26 cellular contexts compared by ENCODE assay signal in genomic region chr5:98519530-98519929, GRCh38.
"Had no signal": no experiment of that assay in that cellular context is flagged by ENCODE, and none has a peak within 500 bp of the region (broad histone marks: within the 10 kb centered on the region; RNA-seq: fewer than 3 reads in every experiment).

No MANE protein-coding gene starts in this region.

- H3K4me3 Mint-ChIP-seq: activated CD4-positive, alpha-beta memory T cell treated with anti-CD3 and anti-CD28 coated beads, Interleukin-2, amount 10 ng/mL, durations not matched to agents 7 days and 5 days; activated CD4-positive, alpha-beta T cell treated with anti-CD3 and anti-CD28 coated beads, Interleukin-2, amount 10 ng/mL, durations not matched to agents 24 days and 14 days; activated naive CD4-positive, alpha-beta T cell treated with anti-CD3 and anti-CD28 coated beads, Interleukin-2, amount 10 ng/mL, durations not matched to agents 7 days and 5 days; activated T-cell treated with anti-CD3 and anti-CD28 coated beads, Interleukin-2, amount 50 U/mL, for 72 hours; nephron had no signal

- H3K4me1 Mint-ChIP-seq: activated CD4-positive, alpha-beta memory T cell treated with anti-CD3 and anti-CD28 coated beads, Interleukin-2, amount 10 ng/mL, durations not matched to agents 7 days and 5 days; activated CD4-positive, alpha-beta T cell treated with anti-CD3 and anti-CD28 coated beads, Interleukin-2, amount 10 ng/mL, durations not matched to agents 24 days and 14 days; activated naive CD4-positive, alpha-beta T cell treated with anti-CD3 and anti-CD28 coated beads, Interleukin-2, amount 10 ng/mL, durations not matched to agents 7 days and 5 days had no signal

- H3K27me3 Mint-ChIP-seq: activated CD4-positive, alpha-beta memory T cell treated with anti-CD3 and anti-CD28 coated beads, Interleukin-2, amount 10 ng/mL, durations not matched to agents 7 days and 5 days had no signal

- H3K9me3 ChIP-seq: body of pancreas, gastrocnemius medialis, neutrophil, ovary, prostate gland, right atrium auricular region, spleen, thyroid gland had no signal

- H3K9me3 Mint-ChIP-seq: activated CD4-positive, alpha-beta memory T cell treated with anti-CD3 and anti-CD28 coated beads, Interleukin-2, amount 10 ng/mL, durations not matched to agents 7 days and 5 days; activated CD4-positive, alpha-beta T cell treated with anti-CD3 and anti-CD28 coated beads, Interleukin-2, amount 10 ng/mL, durations not matched to agents 24 days and 14 days; activated naive CD4-positive, alpha-beta T cell treated with anti-CD3 and anti-CD28 coated beads, Interleukin-2, amount 10 ng/mL, durations not matched to agents 7 days and 5 days; activated T-cell treated with anti-CD3 and anti-CD28 coated beads, Interleukin-2, amount 50 U/mL, for 72 hours; nephron had no signal

- DNase-seq: activated CD4-positive, alpha-beta memory T cell treated with anti-CD3 and anti-CD28 coated beads, Interleukin-2, amount 10 ng/mL, durations not matched to agents 7 days and 5 days; activated CD4-positive, alpha-beta T cell treated with anti-CD3 and anti-CD28 coated beads, Interleukin-2, amount 10 ng/mL, durations not matched to agents 24 days and 14 days; activated effector memory CD4-positive, alpha-beta T cell treated with anti-CD3 and anti-CD28 coated beads, Interleukin-2, amount 50 U/mL, for 16 hours; activated naive CD4-positive, alpha-beta T cell treated with anti-CD3 and anti-CD28 coated beads, Interleukin-2, amount 10 ng/mL, durations not matched to agents 7 days and 5 days; activated T-cell treated with anti-CD3 and anti-CD28 coated beads, Interleukin-2, amount 50 U/mL, for 72 hours; amygdala; body of pancreas; dermis blood vessel endothelial cell; effector CD8-positive, alpha-beta T cell; erythroblast; gastrocnemius medialis; hypothalamus; islet precursor cell; left cardiac atrium; ovary; spleen; stimulated activated CD4-positive, alpha-beta T cell treated with anti-CD3 and anti-CD28 coated beads, Interleukin-4, amount 100 ng/mL, for 1 hour; stimulated activated naive CD4-positive, alpha-beta T cell treated with Interleukin-2 at 50 U/mL for 16 hours; T-helper 2 cell; thyroid gland had no signal

- H3K27ac Mint-ChIP-seq: activated CD4-positive, alpha-beta memory T cell treated with anti-CD3 and anti-CD28 coated beads, Interleukin-2, amount 10 ng/mL, durations not matched to agents 7 days and 5 days; activated CD4-positive, alpha-beta T cell treated with anti-CD3 and anti-CD28 coated beads, Interleukin-2, amount 10 ng/mL, durations not matched to agents 24 days and 14 days; activated naive CD4-positive, alpha-beta T cell treated with anti-CD3 and anti-CD28 coated beads, Interleukin-2, amount 10 ng/mL, durations not matched to agents 7 days and 5 days; activated T-cell treated with anti-CD3 and anti-CD28 coated beads, Interleukin-2, amount 50 U/mL, for 72 hours; nephron had no signal

- H3K4me3 ChIP-seq: body of pancreas, gastrocnemius medialis, ovary, prostate gland, right atrium auricular region, spleen, thyroid gland had no signal

- ATAC-seq: activated CD4-positive, CD25-positive, alpha-beta regulatory T cell treated with anti-CD3 and anti-CD28 coated beads, Interleukin-2, amount 50 U/mL, for 24 hours; activated T-cell treated with anti-CD3 and anti-CD28 coated beads, Interleukin-2, amount 50 U/mL, for 72 hours; body of pancreas; gastrocnemius medialis; left cardiac atrium had no signal

- H3K36me3 Mint-ChIP-seq: activated naive CD4-positive, alpha-beta T cell treated with anti-CD3 and anti-CD28 coated beads, Interleukin-2, amount 10 ng/mL, durations not matched to agents 7 days and 5 days had no signal

- H3K27ac ChIP-seq: body of pancreas, gastrocnemius medialis, neutrophil, ovary, prostate gland, right atrium auricular region, spleen, thyroid gland, VCaP had no signal

- H3K27me3 ChIP-seq: body of pancreas, gastrocnemius medialis, neutrophil, ovary, right atrium auricular region, spleen, thyroid gland had no signal
